In the genomic region with DNA sequence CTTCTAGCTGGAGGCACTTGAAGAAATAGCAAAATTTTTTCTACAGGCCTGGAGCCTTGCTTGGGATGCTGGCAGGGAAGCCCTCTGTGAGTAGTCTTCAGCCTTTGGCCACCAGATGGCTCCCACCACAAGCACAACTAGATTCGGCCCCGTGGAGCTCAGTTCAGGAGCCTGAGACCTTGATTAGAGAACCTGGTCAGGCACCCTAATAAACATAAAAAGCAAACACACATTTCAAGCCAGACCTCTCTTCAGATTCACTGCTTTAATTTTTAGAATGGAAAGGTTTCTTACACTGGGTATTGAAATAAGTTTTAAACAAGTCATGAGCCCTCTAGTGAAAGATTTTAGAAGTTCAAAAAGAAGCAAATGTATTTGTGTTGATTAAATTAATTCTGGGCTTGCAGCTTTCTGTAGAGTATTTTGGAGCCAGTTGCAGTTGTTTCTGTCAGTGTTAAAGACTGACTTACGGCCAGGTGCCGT, we compare ENCODE assay signal across 8 cellular contexts. TPM values are rescaled to one million over a fixed set of nuclear protein-coding genes. Genes with fewer than 3 reads are reported as not detected.
DNase-seq lines count a peak whose midpoint lies in the region; ATAC-seq and TF ChIP-seq lines count a peak whose summit lies in the region.

No MANE protein-coding gene starts in this region.

- ATAC-seq in GM18873 (IDR thresholded peaks at IDR 0.05; ENCODE audit: low FRiP score, unreplicated experiment) (peak; percentile 83), HG03135 (IDR thresholded peaks at IDR 0.05; ENCODE audit: unreplicated experiment) (peak; percentile 92), lower lobe of right lung (peak; percentile 93 to 97)

- peak; percentile 66 to 79 for DNase-seq in AML-193 (lab: John Stamatoyannopoulos, UW)
- DNase-seq in NCI-H510A (lab: John Stamatoyannopoulos, UW) = peak; percentile 37
- peak; percentile 68 for DNase-seq in activated CD4-positive, alpha-beta T cell treated with anti-CD3 and anti-CD28 coated beads, Interleukin-2, amount 50 U/mL, for 1 hour
- peak; percentile 85 for DNase-seq in lower lobe of right lung
- DNase-seq in stimulated activated CD4-positive, alpha-beta T cell treated with anti-CD3 and anti-CD28 coated beads, TNF-alpha, amount 100 ng/mL, for 1 hour (ENCODE audit: low read depth in 3 of 3, low spot score in 1 of 3) = peak; percentile 41 to 47 (median 45)

- peaks cover 6% of the 10 kb centered on the region for H3K36me3 ChIP-seq in lower lobe of right lung

- peak overlapping the region; percentile 17 for H3K4me3 Mint-ChIP-seq in dendritic cell treated with granulocyte-macrophage colony-stimulating factor and Interleukin-4, amounts not matched to agents 40 ng/mL and 50 ng/mL, for 4 days

- intact Hi-C loops in dendritic cell treated with granulocyte-macrophage colony-stimulating factor and Interleukin-4, amounts not matched to agents 40 ng/mL and 50 ng/mL, for 4 days (cut with micrococcal nuclease) = loop anchor here (1.0 to 5.0 kb wide), 3 partner anchors 36 to 66 kb away; no protein-coding TSS in a partner anchor
- intact Hi-C loops in lower lobe of right lung (cut with DNase I) = loop anchor here (5.0 kb wide), 1 partner anchor 66 kb away; no protein-coding TSS in a partner anchor

- H3K27me3 ChIP-seq in lower lobe of right lung (ENCODE audit: low read depth) = no peaks in the 10 kb centered on the region

- H3K4me1 ChIP-seq in lower lobe of right lung = peaks cover 39% of the 10 kb centered on the region

- peaks cover 36% of the 10 kb centered on the region for H3K4me1 Mint-ChIP-seq in dendritic cell treated with granulocyte-macrophage colony-stimulating factor and Interleukin-4, amounts not matched to agents 40 ng/mL and 50 ng/mL, for 4 days (ENCODE audit: low read depth)

- H3K27ac ChIP-seq in lower lobe of right lung = peak overlapping the region; percentile 48

- H3K9me3 Mint-ChIP-seq in dendritic cell treated with granulocyte-macrophage colony-stimulating factor and Interleukin-4, amounts not matched to agents 40 ng/mL and 50 ng/mL, for 4 days = no peaks in the 10 kb centered on the region

- no peak overlapping the region for H3K4me3 ChIP-seq in lower lobe of right lung

- H3K27ac Mint-ChIP-seq in dendritic cell treated with granulocyte-macrophage colony-stimulating factor and Interleukin-4, amounts not matched to agents 40 ng/mL and 50 ng/mL, for 4 days = peak overlapping the region; percentile 65

- no peaks in the 10 kb centered on the region for H3K9me3 ChIP-seq in lower lobe of right lung

- peak; percentile 92 for TF ChIP-seq CTCF in lower lobe of right lung (IDR thresholded peaks at IDR 0.05)

- H3K36me3 Mint-ChIP-seq in dendritic cell treated with granulocyte-macrophage colony-stimulating factor and Interleukin-4, amounts not matched to agents 40 ng/mL and 50 ng/mL, for 4 days (ENCODE audit: low read depth) = no peaks in the 10 kb centered on the region

- no peaks in the 10 kb centered on the region for H3K27me3 Mint-ChIP-seq in dendritic cell treated with granulocyte-macrophage colony-stimulating factor and Interleukin-4, amounts not matched to agents 40 ng/mL and 50 ng/mL, for 4 days

RNA-seq across cellular contexts. Expression of a gene that starts 41.4 kb away (rescaled TPM):
- total RNA-seq in lower lobe of right lung = 115 TPM

RNA-seq across cellular contexts. Expression of a gene that starts 50.0 kb away (rescaled TPM):
- 51.7 TPM for total RNA-seq in lower lobe of right lung
